26 cellular contexts compared by ENCODE assay signal in genomic region chr20:63585616-63586565, GRCh38. TPM values are rescaled to one million over a fixed set of nuclear protein-coding genes. Genes with fewer than 3 reads are reported as not detected.
"Had no signal": no experiment of that assay in that cellular context is flagged by ENCODE, and none has a peak within 500 bp of the region (broad histone marks: within the 10 kb centered on the region; RNA-seq: fewer than 3 reads in every experiment).

No MANE protein-coding gene starts in this region.

- H3K27me3 Mint-ChIP-seq: activated CD4-positive, alpha-beta T cell treated with anti-CD3 and anti-CD28 coated beads for 36 hours; activated naive CD8-positive, alpha-beta T cell had no signal

- H3K4me3 ChIP-seq: colonic mucosa, esophagus squamous epithelium, tibial nerve had no signal

- ATAC-seq: activated CD4-positive, alpha-beta T cell treated with anti-CD3 and anti-CD28 coated beads for 36 hours; activated CD8-positive, alpha-beta memory T cell treated with anti-CD3 and anti-CD28 coated beads, Interleukin-2, amount 10 ng/mL, durations not matched to agents 7 days and 5 days; activated CD8-positive, alpha-beta T cell treated with anti-CD3 and anti-CD28 coated beads, Interleukin-2, amount 10 ng/mL, durations not matched to agents 7 days and 5 days; naive thymus-derived CD4-positive, alpha-beta T cell; right cardiac atrium had no signal

- H3K27ac Mint-ChIP-seq: activated CD4-positive, alpha-beta T cell treated with anti-CD3 and anti-CD28 coated beads for 36 hours; activated CD8-positive, alpha-beta memory T cell treated with anti-CD3 and anti-CD28 coated beads, Interleukin-2, amount 10 ng/mL, durations not matched to agents 7 days and 5 days; activated CD8-positive, alpha-beta T cell treated with anti-CD3 and anti-CD28 coated beads, Interleukin-2, amount 10 ng/mL, durations not matched to agents 7 days and 5 days; activated naive CD8-positive, alpha-beta T cell; activated T-helper 2 cell treated with anti-CD3 and anti-CD28 coated beads, Interferon-gamma antibody, Interleukin-2, Interleukin-4, amounts not matched to agents 10 μg/mL and 5 μg/mL and 100 μg/mL, durations not matched to agents 14 hours and 24 hours and 36 hours had no signal

- H3K4me1 ChIP-seq: colonic mucosa, esophagus squamous epithelium had no signal

- H3K4me1 Mint-ChIP-seq: activated CD8-positive, alpha-beta memory T cell treated with anti-CD3 and anti-CD28 coated beads, Interleukin-2, amount 10 ng/mL, durations not matched to agents 7 days and 5 days had no signal

- H3K27ac ChIP-seq: colonic mucosa, epithelial cell of prostate, esophagus squamous epithelium, tibial nerve had no signal

- H3K4me3 Mint-ChIP-seq: activated CD4-positive, alpha-beta T cell treated with anti-CD3 and anti-CD28 coated beads for 36 hours; activated CD8-positive, alpha-beta memory T cell treated with anti-CD3 and anti-CD28 coated beads, Interleukin-2, amount 10 ng/mL, durations not matched to agents 7 days and 5 days; activated CD8-positive, alpha-beta T cell treated with anti-CD3 and anti-CD28 coated beads, Interleukin-2, amount 10 ng/mL, durations not matched to agents 7 days and 5 days; activated naive CD8-positive, alpha-beta T cell had no signal

- H3K36me3 ChIP-seq: colonic mucosa had no signal

- H3K9me3 Mint-ChIP-seq: activated T-helper 2 cell treated with anti-CD3 and anti-CD28 coated beads, Interferon-gamma antibody, Interleukin-2, Interleukin-4, amounts not matched to agents 10 μg/mL and 5 μg/mL and 100 μg/mL, durations not matched to agents 14 hours and 24 hours and 36 hours; naive thymus-derived CD4-positive, alpha-beta T cell had no signal

- DNase-seq: activated CD4-positive, alpha-beta T cell treated with anti-CD3 and anti-CD28 coated beads for 36 hours; activated CD4-positive, CD25-positive, alpha-beta regulatory T cell; activated CD8-positive, alpha-beta memory T cell treated with anti-CD3 and anti-CD28 coated beads, Interleukin-2, amount 10 ng/mL, durations not matched to agents 7 days and 5 days; activated CD8-positive, alpha-beta T cell treated with anti-CD3 and anti-CD28 coated beads, Interleukin-2, amount 10 ng/mL, durations not matched to agents 7 days and 5 days; activated T-cell treated with anti-CD3 and anti-CD28 coated beads, Interleukin-2, amount 50 U/mL, for 48 hours; anterior cingulate cortex; colonic mucosa; effector CD8-positive, alpha-beta T cell; esophagus squamous epithelium; foreskin melanocyte; mammary epithelial cell; midbrain; naive thymus-derived CD4-positive, alpha-beta T cell; occipital lobe; stimulated activated CD4-positive, alpha-beta T cell treated with anti-CD3 and anti-CD28 coated beads, Interleukin-15, amount 100 ng/mL, for 24 hours; stimulated activated CD4-positive, alpha-beta T cell treated with anti-CD3 and anti-CD28 coated beads, Interleukin-2, amount 100 ng/mL, for 24 hours; stimulated activated naive CD4-positive, alpha-beta T cell treated with Interleukin-2 at 50 U/mL for 16 hours; T-helper 2 cell had no signal

- H3K27me3 ChIP-seq: colonic mucosa, esophagus squamous epithelium, tibial nerve had no signal

RNA-seq across cellular contexts. Expression of gene SRMS, which starts 38.3 kb away (rescaled TPM):
- polyA plus RNA-seq: liver; naive thymus-derived CD4-positive, alpha-beta T cell; neural cell; right cardiac atrium; urinary bladder had no signal

RNA-seq across cellular contexts. Expression of gene PTK6, which starts 48.7 kb away (rescaled TPM):
- polyA plus RNA-seq: neural cell had no signal
